ENCODE assay signal across 18 cellular contexts in genomic region chr13:93848247-93848646, GRCh38.
DNase-seq lines count a peak whose midpoint lies in the region; ATAC-seq and TF ChIP-seq lines count a peak whose summit lies in the region.
"Had no signal": no experiment of that assay in that cellular context is flagged by ENCODE, and none has a peak within 500 bp of the region (broad histone marks: within the 10 kb centered on the region; RNA-seq: fewer than 3 reads in every experiment).

No MANE protein-coding gene starts in this region.

- peaks cover 5% of the 10 kb centered on the region for H3K4me1 Mint-ChIP-seq in activated T-cell treated with anti-CD3 and anti-CD28 coated beads, Interleukin-2, amount 50 U/mL, for 72 hours (ENCODE audit: low read depth)
- peaks cover 13% of the 10 kb centered on the region for H3K4me1 Mint-ChIP-seq in WTC11
- peaks cover 18% of the 10 kb centered on the region for H3K4me1 Mint-ChIP-seq in stimulated activated effector memory CD8-positive, alpha-beta T cell treated with anti-CD3 and anti-CD28 coated beads, Interleukin-12 subunit alpha, Interleukin-12 subunit beta, amount 100 ng/mL, for 72 hours
- H3K4me1 Mint-ChIP-seq: B cell; CD4-positive, CD25-positive, alpha-beta regulatory T cell had no signal

- TF ChIP-seq CTCF in WTC11 (IDR thresholded peaks at IDR 0.05) (no peak), smooth muscle cell (IDR thresholded peaks at IDR 0.05; ENCODE audit: borderline replicate concordance, insufficient read depth, poor library complexity, severe bottlenecking) (no peak)

- H3K79me2 ChIP-seq in smooth muscle cell (ENCODE audit: low read depth): no peaks in the 10 kb centered on the region

- no peaks in the 10 kb centered on the region for H3K36me3 ChIP-seq in smooth muscle cell (ENCODE audit: low read depth)
- H3K36me3 ChIP-seq: BLaER1 had no signal

- H3K27ac ChIP-seq in smooth muscle cell (ENCODE audit: low read depth): no peak overlapping the region
- H3K27ac ChIP-seq in substantia nigra (ENCODE audit: low read depth, low read length, poor library complexity, severe bottlenecking): no peak overlapping the region
- H3K27ac ChIP-seq: 22Rv1, BLaER1, C4-2B, GM23248 had no signal

- no peak overlapping the region for H3K4me2 ChIP-seq in smooth muscle cell
- H3K4me2 ChIP-seq: BLaER1 had no signal

- H3K36me3 Mint-ChIP-seq in activated T-cell treated with anti-CD3 and anti-CD28 coated beads, Interleukin-2, amount 50 U/mL, for 72 hours (ENCODE audit: insufficient read depth in 2 of 2): no peaks in the 10 kb centered on the region
- no peaks in the 10 kb centered on the region for H3K36me3 Mint-ChIP-seq in WTC11
- H3K36me3 Mint-ChIP-seq in stimulated activated effector memory CD8-positive, alpha-beta T cell treated with anti-CD3 and anti-CD28 coated beads, Interleukin-12 subunit alpha, Interleukin-12 subunit beta, amount 100 ng/mL, for 72 hours: no peaks in the 10 kb centered on the region
- H3K36me3 Mint-ChIP-seq: CD4-positive, CD25-positive, alpha-beta regulatory T cell; CD8-positive, alpha-beta T cell had no signal

- DNase-seq in activated T-cell treated with anti-CD3 and anti-CD28 coated beads, Interleukin-2, amount 50 U/mL, for 72 hours: no peak
- no peak for DNase-seq in activated T-cell treated with anti-CD3 and anti-CD28 coated beads, Interleukin-2, amount 50 U/mL, for 1 hour
- DNase-seq in WTC11 (ENCODE audit: low spot score) (no peak), smooth muscle cell (lab: John Stamatoyannopoulos, UW; ENCODE audit: unreplicated experiment) (no peak), substantia nigra (lab: John Stamatoyannopoulos, UW) (no peak)
- no peak for DNase-seq in stimulated activated effector memory CD8-positive, alpha-beta T cell treated with anti-CD3 and anti-CD28 coated beads, Interleukin-12 subunit alpha, Interleukin-12 subunit beta, amount 100 ng/mL, for 72 hours (ENCODE audit: low spot score in 2 of 2)
- DNase-seq: Caco-2; CD4-positive, CD25-positive, alpha-beta regulatory T cell; CD8-positive, alpha-beta T cell; DMS153; DND-41; GM23248; H9 had no signal

- no peak overlapping the region for H3K4me3 Mint-ChIP-seq in activated T-cell treated with anti-CD3 and anti-CD28 coated beads, Interleukin-2, amount 50 U/mL, for 72 hours
- no peak overlapping the region for H3K4me3 Mint-ChIP-seq in WTC11
- no peak overlapping the region for H3K4me3 Mint-ChIP-seq in stimulated activated effector memory CD8-positive, alpha-beta T cell treated with anti-CD3 and anti-CD28 coated beads, Interleukin-12 subunit alpha, Interleukin-12 subunit beta, amount 100 ng/mL, for 72 hours
- H3K4me3 Mint-ChIP-seq: B cell; CD4-positive, CD25-positive, alpha-beta regulatory T cell; CD8-positive, alpha-beta T cell; H9 had no signal

- H4K20me1 ChIP-seq in smooth muscle cell (ENCODE audit: low read depth): no peaks in the 10 kb centered on the region
- H4K20me1 ChIP-seq: BLaER1 had no signal

- CTCF ChIA-PET in WTC11 (lab: Charles Lee): no interaction called here

- H3K4me1 ChIP-seq in smooth muscle cell (ENCODE audit: low read depth): no peaks in the 10 kb centered on the region
- H3K4me1 ChIP-seq: Caco-2 had no signal

- no peak overlapping the region for H2AFZ ChIP-seq in smooth muscle cell (ENCODE audit: low read depth)
- H2AFZ ChIP-seq: GM23248 had no signal

- H3K4me3 ChIP-seq in smooth muscle cell: no peak overlapping the region
- H3K4me3 ChIP-seq: BLaER1, GM23248 had no signal

- H3F3A ChIP-seq in smooth muscle cell (ENCODE audit: low read depth): no peaks in the 10 kb centered on the region

- no peaks in the 10 kb centered on the region for H3K27me3 Mint-ChIP-seq in activated T-cell treated with anti-CD3 and anti-CD28 coated beads, Interleukin-2, amount 50 U/mL, for 72 hours (ENCODE audit: low read depth)
- no peaks in the 10 kb centered on the region for H3K27me3 Mint-ChIP-seq in WTC11 (ENCODE audit: low read depth)
- H3K27me3 Mint-ChIP-seq: B cell; CD4-positive, CD25-positive, alpha-beta regulatory T cell had no signal

- H3K9me3 Mint-ChIP-seq in activated T-cell treated with anti-CD3 and anti-CD28 coated beads, Interleukin-2, amount 50 U/mL, for 72 hours: peaks cover 0 to 2% of the 10 kb centered on the region in 2 donors
- no peaks in the 10 kb centered on the region for H3K9me3 Mint-ChIP-seq in WTC11
- H3K9me3 Mint-ChIP-seq in stimulated activated effector memory CD8-positive, alpha-beta T cell treated with anti-CD3 and anti-CD28 coated beads, Interleukin-12 subunit alpha, Interleukin-12 subunit beta, amount 100 ng/mL, for 72 hours: peaks cover 3% of the 10 kb centered on the region
- H3K9me3 Mint-ChIP-seq: H9 had no signal

- H3K27ac Mint-ChIP-seq in activated T-cell treated with anti-CD3 and anti-CD28 coated beads, Interleukin-2, amount 50 U/mL, for 72 hours: peak overlapping the region; percentile 1
- H3K27ac Mint-ChIP-seq in WTC11: no peak overlapping the region
- peak overlapping the region; percentile 30 for H3K27ac Mint-ChIP-seq in stimulated activated effector memory CD8-positive, alpha-beta T cell treated with anti-CD3 and anti-CD28 coated beads, Interleukin-12 subunit alpha, Interleukin-12 subunit beta, amount 100 ng/mL, for 72 hours
- H3K27ac Mint-ChIP-seq: B cell; CD4-positive, CD25-positive, alpha-beta regulatory T cell; CD8-positive, alpha-beta T cell had no signal

- H3K27me3 ChIP-seq in smooth muscle cell (ENCODE audit: low read depth): no peaks in the 10 kb centered on the region
- H3K27me3 ChIP-seq: BLaER1 had no signal

- no peak overlapping the region for H3K9ac ChIP-seq in smooth muscle cell (ENCODE audit: low read depth)
- H3K9ac ChIP-seq: BLaER1, GM23248 had no signal

- peak in 1 of 2 donors; percentile 56 for ATAC-seq in activated T-cell treated with anti-CD3 and anti-CD28 coated beads, Interleukin-2, amount 50 U/mL, for 72 hours (replicated peaks in 1 of 2)
- peak; percentile 52 for ATAC-seq in WTC11
- peak; percentile 47 for ATAC-seq in stimulated activated effector memory CD8-positive, alpha-beta T cell treated with anti-CD3 and anti-CD28 coated beads, Interleukin-12 subunit alpha, Interleukin-12 subunit beta, amount 100 ng/mL, for 72 hours
- ATAC-seq: CD8-positive, alpha-beta T cell; HCT116 had no signal

- WGBS in smooth muscle cell (ENCODE audit: low lambda C conversion rate): 77% methylated on average over 4 of the region's 4 CpGs

- POLR2A ChIA-PET in WTC11 (lab: Charles Lee): no interaction called here

- H3K9me3 ChIP-seq in smooth muscle cell (replicated peaks; ENCODE audit: low read depth): no peaks in the 10 kb centered on the region
- H3K9me3 ChIP-seq: BLaER1, Caco-2 had no signal

TF ChIP-seq in WTC11, 78 proteins besides CTCF, POLR2A, EP300 and RAD21 (continues in another document):
- TF ChIP-seq STAT6 (CRISPR knock-in tag; conservative IDR thresholded peaks at IDR 0.05; ENCODE audit: low read depth) (no peak), IRF1 (CRISPR knock-in tag; IDR thresholded peaks at IDR 0.05) (no peak), HMGA2 (CRISPR knock-in tag; IDR thresholded peaks at IDR 0.05) (no peak), IRF2 (CRISPR knock-in tag; IDR thresholded peaks at IDR 0.05; ENCODE audit: borderline replicate concordance, low read depth) (no peak), ZSCAN18 (CRISPR knock-in tag; IDR thresholded peaks at IDR 0.05) (no peak), NR1H2 (CRISPR knock-in tag; IDR thresholded peaks at IDR 0.05) (no peak), KAT7 (CRISPR knock-in tag; IDR thresholded peaks at IDR 0.05; ENCODE audit: borderline replicate concordance) (no peak), SMAD3 (CRISPR knock-in tag; IDR thresholded peaks at IDR 0.05; ENCODE audit: borderline replicate concordance) (no peak), CBFB (CRISPR knock-in tag; IDR thresholded peaks at IDR 0.05; ENCODE audit: low read depth) (no peak), FOXP1 (CRISPR knock-in tag; IDR thresholded peaks at IDR 0.05; ENCODE audit: borderline replicate concordance) (no peak), ATF3 (CRISPR knock-in tag; conservative IDR thresholded peaks at IDR 0.05) (no peak)
